8 cellular contexts compared by ENCODE assay signal in the genomic region with DNA sequence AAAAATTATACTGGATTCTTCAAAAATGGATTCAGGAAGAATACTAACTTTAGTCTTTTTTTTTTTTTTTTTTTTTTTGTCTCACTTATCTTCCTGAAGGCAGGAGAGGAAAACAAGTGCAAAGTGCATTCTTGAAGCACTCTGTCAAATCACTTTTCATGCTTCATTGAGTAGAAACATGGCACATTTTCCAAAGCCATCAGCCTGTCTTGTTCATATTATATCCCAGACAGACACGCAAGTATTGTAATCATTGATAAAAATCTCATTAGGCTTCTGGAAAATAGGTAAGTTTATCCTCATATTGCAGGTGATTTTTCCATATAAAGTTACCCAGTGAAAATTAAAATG. TPM values are rescaled to one million over a fixed set of nuclear protein-coding genes. Genes with fewer than 3 reads are reported as not detected.
DNase-seq lines count a peak whose midpoint lies in the region; ATAC-seq and TF ChIP-seq lines count a peak whose summit lies in the region.

No MANE protein-coding gene starts in this region.

- H3K79me2 ChIP-seq in fibroblast of lung (ENCODE audit: control insufficient read depth, insufficient read depth, low read length) = no peaks in the 10 kb centered on the region

- TF ChIP-seq CTCF in GM12865 (IDR thresholded peaks at IDR 0.05; ENCODE audit: insufficient read depth, low read depth, low read length, missing control alignments) = no peak
- TF ChIP-seq CTCF in RWPE2 (IDR thresholded peaks at IDR 0.05; ENCODE audit: poor library complexity, severe bottlenecking) = no peak
- TF ChIP-seq CTCF in fibroblast of lung (conservative IDR thresholded peaks at IDR 0.05 in 1 of 2, IDR thresholded peaks at IDR 0.05 in 1 of 2; ENCODE audit: low read depth in 1 of 2, low read length in 2 of 2) = no peak
- no peak for TF ChIP-seq CTCF in lower leg skin (IDR thresholded peaks at IDR 0.05)

- H3K36me3 ChIP-seq in RWPE2 (ENCODE audit: low read depth) = no peaks in the 10 kb centered on the region
- H3K36me3 ChIP-seq in fibroblast of lung (ENCODE audit: control insufficient read depth, insufficient read depth, low read length) = no peaks in the 10 kb centered on the region

- H4K20me1 ChIP-seq in fibroblast of lung (ENCODE audit: control insufficient read depth, extremely low read depth, insufficient read depth, low read length) = no peaks in the 10 kb centered on the region

- H3K9ac ChIP-seq in fibroblast of lung (ENCODE audit: insufficient read depth, low read length) = no peak overlapping the region

- peak overlapping the region; percentile 97 for H3K4me2 ChIP-seq in fibroblast of lung (ENCODE audit: extremely low read depth, insufficient read depth, low read length)

- H3K27me3 ChIP-seq in RWPE2 (ENCODE audit: insufficient read depth, poor library complexity, severe bottlenecking) = no peaks in the 10 kb centered on the region
- H3K27me3 ChIP-seq in fibroblast of lung (ENCODE audit: control insufficient read depth, insufficient read depth, low read length) = no peaks in the 10 kb centered on the region

- H3K4me1 ChIP-seq in RWPE2 (ENCODE audit: insufficient read depth, poor library complexity, severe bottlenecking) = peaks cover 6% of the 10 kb centered on the region
- H3K4me1 ChIP-seq in fibroblast of lung (ENCODE audit: control insufficient read depth, extremely low read depth, insufficient read depth, low read length) = peaks cover 5% of the 10 kb centered on the region

- no peak for TF ChIP-seq POLR2A in lower leg skin (IDR thresholded peaks at IDR 0.05)

- H3K9me3 ChIP-seq in RWPE2 (ENCODE audit: severe bottlenecking) = no peaks in the 10 kb centered on the region
- H3K9me3 ChIP-seq in fibroblast of lung (ENCODE audit: control insufficient read depth, insufficient read depth, low read depth, low read length) = no peaks in the 10 kb centered on the region

- peak overlapping the region; percentile 76; the same call in 1 of the 2 replicates for H3K4me3 ChIP-seq in GM12865 (ENCODE audit: low read depth, low read length)
- H3K4me3 ChIP-seq in RWPE2 (ENCODE audit: severe bottlenecking) = no peak overlapping the region
- H3K4me3 ChIP-seq in fibroblast of lung (replicated peaks in 1 of 4; ENCODE audit: control extremely low read depth in 1 of 4, insufficient read depth in 1 of 4, low read depth in 3 of 4, low read length in 4 of 4) = peak overlapping the region in 3 of 4 experiments; percentile 37 to 92 (median 80)
- no peak overlapping the region for H3K4me3 ChIP-seq in lower leg skin (ENCODE audit: low read depth, poor library complexity, severe bottlenecking)

- DNase-seq in GM12865 (ENCODE audit: low read depth) = no peak
- no peak for DNase-seq in RWPE2 (ENCODE audit: low spot score)
- DNase-seq in fibroblast of lung (ENCODE audit: low read depth in 2 of 2) = peak in 1 of 2 donors; percentile 31
- peak; percentile 77 for DNase-seq in retina
- DNase-seq in NCI-H226 = no peak
- no peak for DNase-seq in NCI-H1092 (lab: John Stamatoyannopoulos, UW)
- no peak for DNase-seq in lower leg skin (ENCODE audit: low spot score in 2 of 2)

- intact Hi-C loops in lower leg skin (cut with DNase I; ENCODE audit: low total_unique reads) = no loop called here

- 86 to 96% methylated on average over 1 of the region's 1 CpG for WGBS in lower leg skin, 2 donors

- ATAC-seq in RWPE2 (ENCODE audit: low read depth) (no peak), GM18870 (IDR thresholded peaks at IDR 0.05; ENCODE audit: unreplicated experiment) (no peak)

- peak overlapping the region; percentile 59 for H3K27ac ChIP-seq in RWPE2 (ENCODE audit: poor library complexity, severe bottlenecking)
- H3K27ac ChIP-seq in fibroblast of lung (ENCODE audit: insufficient read depth, low read length) = no peak overlapping the region

- no peak overlapping the region for H2AFZ ChIP-seq in fibroblast of lung (ENCODE audit: low read length)

RNA-seq across cellular contexts. Expression of a gene that starts 1.3 kb away (rescaled TPM):
- total RNA-seq in fibroblast of lung (7.4 and 8.4 TPM in 2 replicates), lower leg skin (1 to 10 TPM in 3 of 4 donors, under 1 TPM in 1; 0.72 to 3.8 (median 3.1) TPM)
- 1.5 and 3.6 TPM in 2 replicates for polyA plus RNA-seq in fibroblast of lung
- polyA plus RNA-seq in fibroblast of lung (2012) = 2.0 and 3.3 TPM in 2 replicates
- 1.1 TPM in 1 of 2 replicates, not detected in the other for polyA minus RNA-seq in fibroblast of lung (ENCODE audit: low replicate concordance)

Comparison
In these comparisons a context has a peak if more than half of its experiments do, and no peak if none do; other contexts are left out.
1. H3K4me3 ChIP-seq: peak in GM12865 (single experiment) and fibroblast of lung (3 of 4); none in RWPE2 (single experiment) and lower leg skin (single experiment).